In genomic region chr14:37056473-37056872, GRCh38 we compare ENCODE assay signal across 17 cellular contexts.
DNase-seq lines count a peak whose midpoint lies in the region; ATAC-seq and TF ChIP-seq lines count a peak whose summit lies in the region.
"Had no signal": no experiment of that assay in that cellular context is flagged by ENCODE, and none has a peak within 500 bp of the region (broad histone marks: within the 10 kb centered on the region; RNA-seq: fewer than 3 reads in every experiment).

No MANE protein-coding gene starts in this region.

- peaks cover 28% of the 10 kb centered on the region for H3K4me1 Mint-ChIP-seq in nephron progenitor cell
- H3K4me1 Mint-ChIP-seq: B cell had no signal

- no peak overlapping the region for H3K27ac Mint-ChIP-seq in nephron progenitor cell
- H3K27ac Mint-ChIP-seq: activated CD8-positive, alpha-beta T cell treated with anti-CD3 and anti-CD28 coated beads, Interleukin-2, amount 10 ng/mL, durations not matched to agents 7 days and 5 days; activated T-helper 2 cell treated with anti-CD3 and anti-CD28 coated beads, Interferon-gamma antibody, Interleukin-2, Interleukin-4, amounts not matched to agents 10 μg/mL and 5 μg/mL and 100 μg/mL, durations not matched to agents 14 hours and 24 hours and 36 hours; B cell had no signal

- no peak overlapping the region for H3K4me3 Mint-ChIP-seq in nephron progenitor cell
- H3K4me3 Mint-ChIP-seq: activated CD8-positive, alpha-beta T cell treated with anti-CD3 and anti-CD28 coated beads, Interleukin-2, amount 10 ng/mL, durations not matched to agents 7 days and 5 days; B cell had no signal

- TF ChIP-seq CTCF in AG04450 (IDR thresholded peaks at IDR 0.05; ENCODE audit: low read depth, low read length) (no peak), astrocyte of the spinal cord (IDR thresholded peaks at IDR 0.05; ENCODE audit: low read depth, low read length) (no peak), nephron progenitor cell (IDR thresholded peaks at IDR 0.05) (no peak)

- H3K4me3 ChIP-seq in AG04450 (ENCODE audit: low read depth, low read length) (no peak overlapping the region), astrocyte of the spinal cord (ENCODE audit: low read depth, low read length) (no peak overlapping the region)
- H3K4me3 ChIP-seq: dorsolateral prefrontal cortex, SK-N-MC, spleen, stomach had no signal

- POLR2A ChIA-PET in AG04450 (lab: Yijun Ruan, JAX) = no interaction called here

- H3K27me3 ChIP-seq in AG04450 (ENCODE audit: control insufficient read depth, insufficient read depth, low read length) = no peaks in the 10 kb centered on the region
- H3K27me3 ChIP-seq: dorsolateral prefrontal cortex, spleen, stomach had no signal

- CTCF ChIA-PET in AG04450 (lab: Charles Lee) = no interaction called here

- no peak for ATAC-seq in GM21737 (IDR thresholded peaks at IDR 0.05; ENCODE audit: unreplicated experiment)
- ATAC-seq in activated CD4-positive, CD25-positive, alpha-beta regulatory T cell treated with anti-CD3 and anti-CD28 coated beads, Interleukin-2, amount 50 U/mL, for 24 hours = no peak
- ATAC-seq in HG03565 (IDR thresholded peaks at IDR 0.05; ENCODE audit: unreplicated experiment) = no peak
- ATAC-seq: activated CD8-positive, alpha-beta T cell treated with anti-CD3 and anti-CD28 coated beads, Interleukin-2, amount 10 ng/mL, durations not matched to agents 7 days and 5 days had no signal

- H3K9me3 Mint-ChIP-seq in nephron progenitor cell = peaks cover 30% of the 10 kb centered on the region

- H3K27ac ChIP-seq in AG04450 (ENCODE audit: low read depth, low read length) = no peak overlapping the region
- H3K27ac ChIP-seq: dorsolateral prefrontal cortex, SK-N-MC, spleen, stomach had no signal

- in situ Hi-C loops in astrocyte of the spinal cord (cut with HindIII; ENCODE audit: low sequenced_read_pairs) = no loop called here

- H3K9me3 ChIP-seq in AG04450 (ENCODE audit: control insufficient read depth, insufficient read depth, low read length) = no peaks in the 10 kb centered on the region

- peaks cover 16% of the 10 kb centered on the region for H3K36me3 Mint-ChIP-seq in nephron progenitor cell (ENCODE audit: low read depth)

- DNase-seq in AG04450 (ENCODE audit: low read depth, low spot score) (peak; percentile 15), HT1080 (ENCODE audit: low read depth) (peak; percentile 86), astrocyte of the spinal cord (ENCODE audit: low read depth, low spot score) (peak; percentile 94), iPS-NIHi11 (ENCODE audit: low spot score) (peak; percentile 44), nephron progenitor cell (no peak)
- DNase-seq: activated CD8-positive, alpha-beta T cell treated with anti-CD3 and anti-CD28 coated beads, Interleukin-2, amount 10 ng/mL, durations not matched to agents 7 days and 5 days; amygdala; dorsolateral prefrontal cortex; midbrain; spleen; stomach had no signal

- H3K27me3 Mint-ChIP-seq in nephron progenitor cell (ENCODE audit: low read depth, poor library complexity) = peaks cover 10% of the 10 kb centered on the region
- H3K27me3 Mint-ChIP-seq: B cell had no signal
